ENCODE assay signal across 9 cellular contexts in genomic region chr19:4051175-4052101, GRCh38. TPM values are rescaled to one million over a fixed set of nuclear protein-coding genes. Genes with fewer than 3 reads are reported as not detected.
A peak's percentile ranks its signal among the peaks of the same experiment; 100 is the strongest.
DNase-seq lines count a peak whose midpoint lies in the region; ATAC-seq, FAIRE-seq and TF ChIP-seq lines count a peak whose summit lies in the region.
"Had no signal": no experiment of that assay in that cellular context is flagged by ENCODE, and none has a peak within 500 bp of the region (broad histone marks: within the 10 kb centered on the region; RNA-seq: fewer than 3 reads in every experiment).

No MANE protein-coding gene starts in this region.

- no peaks in the 10 kb centered on the region for H3K27me3 ChIP-seq in GM12878 (replicated peaks in 1 of 2; ENCODE audit: control insufficient read depth in 2 of 2, insufficient read depth in 2 of 2, low read length in 1 of 2)

- H3K27me3 Mint-ChIP-seq in mesothelial cell of epicardium (ENCODE audit: low read depth): no peaks in the 10 kb centered on the region

- H3K4me3 Mint-ChIP-seq in mesothelial cell of epicardium: no peak overlapping the region

- peaks cover 32% of the 10 kb centered on the region for H3K36me3 Mint-ChIP-seq in mesothelial cell of epicardium

- no peak overlapping the region for H3K4me2 ChIP-seq in GM12878 (ENCODE audit: control insufficient read depth, insufficient read depth)

- CTCF ChIA-PET in GM12878 (lab: Yijun Ruan, JAX): no interaction called here

- 33% methylated on average over 14 of the region's 15 CpGs for WGBS in GM12878 (ENCODE audit: insufficient coverage, insufficient replicate concordance, low lambda C conversion rate, missing lambda C conversion rate)

- H3K9me3 Mint-ChIP-seq in mesothelial cell of epicardium: no peaks in the 10 kb centered on the region

- no TSS peak for BruUV-seq in GM12878 (replicated peaks; lab: Mats Ljungman, UMichigan)

- no peak overlapping the region for H3K4me3 ChIP-seq in GM12878

- TF ChIP-seq CTCF in 22Rv1 (IDR thresholded peaks at IDR 0.05) (no peak), GM12878 (IDR thresholded peaks at IDR 0.05 in 2 of 3, conservative IDR thresholded peaks at IDR 0.05 in 1 of 3; ENCODE audit: control insufficient read depth in 2 of 3, extremely low read depth in 1 of 3, insufficient read depth in 1 of 3, low read depth in 3 of 3, low read length in 3 of 3) (no peak), mesothelial cell of epicardium (IDR thresholded peaks at IDR 0.05; ENCODE audit: unreplicated experiment) (no peak)

- H4K20me1 ChIP-seq in GM12878 (ENCODE audit: control insufficient read depth, insufficient read depth): peaks cover 13% of the 10 kb centered on the region; the same call in 1 of the 2 replicates

- in situ Hi-C loops in GM12878 (cut with MboI): no loop called here

- POLR2A ChIA-PET in GM12878 (lab: Charles Lee): no interaction called here

- no peak for TF ChIP-seq POLR2A in GM12878 (IDR thresholded peaks at IDR 0.05; ENCODE audit: low read depth, low read length)

- SMC1A ChIA-PET in GM12878 (lab: Charles Lee; ENCODE audit: uncharacterized antibody, unreplicated experiment): no interaction called here

- no peaks in the 10 kb centered on the region for H3K9me3 ChIP-seq in GM12878 (replicated peaks; ENCODE audit: control insufficient read depth, insufficient read depth, low read length)

- RAD21 ChIA-PET in GM12878 (lab: Charles Lee; ENCODE audit: unreplicated experiment): no interaction called here

- peaks cover 27 to 52% of the 10 kb centered on the region in 2 experiments for H3K36me3 ChIP-seq in GM12878 (ENCODE audit: control insufficient read depth in 2 of 2, insufficient read depth in 2 of 2, low read length in 1 of 2)

- intact Hi-C loops in GM12878 (cut with micrococcal nuclease; ENCODE audit: unreplicated experiment): no loop called here

- 0 out of 2 replicates have a peak, but pooled peaks cover 2% of the 10 kb centered on the region for H3K4me1 ChIP-seq in GM12878 (ENCODE audit: control insufficient read depth, insufficient read depth, low read length)

- H3K27ac ChIP-seq in 22Rv1: 0 out of 2 replicates have a peak overlapping the region, but pooled peaks have one; percentile 13
- H3K27ac ChIP-seq in GM12878 (ENCODE audit: control insufficient read depth, insufficient read depth): no peak overlapping the region

- FAIRE-seq in GM12878 (lab: Jason Lieb, UNC): no peak

- DNase-seq in HPDE6-E6E7 (ENCODE audit: extremely low spot score): peak; percentile 82
- DNase-seq in GM12878 (ENCODE audit: low read depth, low spot score): no peak
- DNase-seq in mesothelial cell of epicardium (ENCODE audit: low spot score in 2 of 2, unreplicated experiment in 2 of 2): no peak
- no peak for DNase-seq in middle frontal gyrus (ENCODE audit: extremely low spot score, low spot score)
- no peak for DNase-seq in NK-92 treated with Interleukin-12 subunit alpha and Interleukin-12 subunit beta, amount 100 ng/mL, for 24 hours (lab: John Stamatoyannopoulos, UW)
- DNase-seq: stimulated activated CD4-positive, alpha-beta T cell treated with anti-CD3 and anti-CD28 coated beads, Interleukin-12 subunit alpha, Interleukin-12 subunit beta, amount 100 ng/mL, for 4 hours had no signal

- no peak for TF ChIP-seq EP300 in GM12878 (IDR thresholded peaks at IDR 0.05; ENCODE audit: borderline replicate concordance in 1 of 2, control insufficient read depth in 1 of 2, low read depth in 2 of 2, low read length in 2 of 2)

- H3K79me2 ChIP-seq in GM12878 (ENCODE audit: control insufficient read depth, insufficient read depth, low read length): peaks cover 48% of the 10 kb centered on the region

- ATAC-seq in GM12878: peak; percentile 14; the same call in 2 of the 3 replicates
- no peak for ATAC-seq in HG03135 (IDR thresholded peaks at IDR 0.05; ENCODE audit: unreplicated experiment)
- ATAC-seq in HG02852 (IDR thresholded peaks at IDR 0.05; ENCODE audit: unreplicated experiment): no peak

- no peak for TF ChIP-seq RAD21 in GM12878 (IDR thresholded peaks at IDR 0.05; ENCODE audit: insufficient read depth, low read depth, low read length)

- peak overlapping the region; percentile 64 for H3K27ac Mint-ChIP-seq in mesothelial cell of epicardium

- H3K4me1 Mint-ChIP-seq in mesothelial cell of epicardium: peaks cover 9% of the 10 kb centered on the region

- H2AFZ ChIP-seq in GM12878 (ENCODE audit: control insufficient read depth, low read depth, low read length): no peak overlapping the region

- H3K9ac ChIP-seq in GM12878 (ENCODE audit: control insufficient read depth, insufficient read depth, low read length): no peak overlapping the region

TF ChIP-seq in GM12878, 131 proteins besides CTCF, POLR2A, EP300 and RAD21:
- 0 out of 2 replicates have a peak, but pooled peaks have one; percentile 8 for TF ChIP-seq MEF2A (IDR thresholded peaks at IDR 0.05; ENCODE audit: insufficient read depth, low read depth, low read length)
- TF ChIP-seq SMARCA5 (IDR thresholded peaks at IDR 0.05): 0 out of 2 replicates have a peak, but pooled peaks have one; percentile 32
- TF ChIP-seq, protein P1, sequence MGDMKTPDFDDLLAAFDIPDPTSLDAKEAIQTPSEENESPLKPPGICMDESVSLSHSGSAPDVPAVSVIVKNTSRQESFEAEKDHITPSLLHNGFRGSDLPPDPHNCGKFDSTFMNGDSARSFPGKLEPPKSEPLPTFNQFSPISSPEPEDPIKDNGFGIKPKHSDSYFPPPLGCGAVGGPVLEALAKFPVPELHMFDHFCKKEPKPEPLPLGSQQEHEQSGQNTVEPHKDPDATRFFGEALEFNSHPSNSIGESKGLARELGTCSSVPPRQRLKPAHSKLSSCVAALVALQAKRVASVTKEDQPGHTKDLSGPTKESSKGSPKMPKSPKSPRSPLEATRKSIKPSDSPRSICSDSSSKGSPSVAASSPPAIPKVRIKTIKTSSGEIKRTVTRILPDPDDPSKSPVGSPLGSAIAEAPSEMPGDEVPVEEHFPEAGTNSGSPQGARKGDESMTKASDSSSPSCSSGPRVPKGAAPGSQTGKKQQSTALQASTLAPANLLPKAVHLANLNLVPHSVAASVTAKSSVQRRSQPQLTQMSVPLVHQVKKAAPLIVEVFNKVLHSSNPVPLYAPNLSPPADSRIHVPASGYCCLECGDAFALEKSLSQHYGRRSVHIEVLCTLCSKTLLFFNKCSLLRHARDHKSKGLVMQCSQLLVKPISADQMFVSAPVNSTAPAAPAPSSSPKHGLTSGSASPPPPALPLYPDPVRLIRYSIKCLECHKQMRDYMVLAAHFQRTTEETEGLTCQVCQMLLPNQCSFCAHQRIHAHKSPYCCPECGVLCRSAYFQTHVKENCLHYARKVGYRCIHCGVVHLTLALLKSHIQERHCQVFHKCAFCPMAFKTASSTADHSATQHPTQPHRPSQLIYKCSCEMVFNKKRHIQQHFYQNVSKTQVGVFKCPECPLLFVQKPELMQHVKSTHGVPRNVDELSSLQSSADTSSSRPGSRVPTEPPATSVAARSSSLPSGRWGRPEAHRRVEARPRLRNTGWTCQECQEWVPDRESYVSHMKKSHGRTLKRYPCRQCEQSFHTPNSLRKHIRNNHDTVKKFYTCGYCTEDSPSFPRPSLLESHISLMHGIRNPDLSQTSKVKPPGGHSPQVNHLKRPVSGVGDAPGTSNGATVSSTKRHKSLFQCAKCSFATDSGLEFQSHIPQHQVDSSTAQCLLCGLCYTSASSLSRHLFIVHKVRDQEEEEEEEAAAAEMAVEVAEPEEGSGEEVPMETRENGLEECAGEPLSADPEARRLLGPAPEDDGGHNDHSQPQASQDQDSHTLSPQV (IDR thresholded peaks at IDR 0.05): no peak
- TF ChIP-seq RBBP5 (conservative IDR thresholded peaks at IDR 0.05): no peak
- peak in 1 of 2 experiments; percentile 29; a peak in 1 of 3 replicates for TF ChIP-seq EGR1 (IDR thresholded peaks at IDR 0.05; ENCODE audit: borderline replicate concordance in 1 of 2, low read depth in 2 of 2, low read length in 2 of 2)

RNA-seq across cellular contexts. Expression of gene ZBTB7A, which starts 15.3 kb away (rescaled TPM):
- total RNA-seq in GM12878 (2013; cell fraction: nucleolus; rRNA removed): 20.9 and 24.8 TPM in 2 replicates
- total RNA-seq in GM12878 (2014; rRNA removed) (10.6 and 15.9 TPM in 2 replicates), GM12878 (2014; rRNA removed; fragmentation: Illumina TruSeq; extraction: Trizol) (3.2 TPM in 2 replicates), GM12878 (2021) (40.0 and 42.4 TPM in 2 replicates), mesothelial cell of epicardium (27.3 to 27.9 TPM (median 27.7 TPM) in 3 replicates)
- polyA plus RNA-seq in GM12878 (2011; ENCODE audit: low read depth): 2.2 TPM
- polyA plus RNA-seq in GM12878 (2011; rRNA removed) (0.84 and 2.5 TPM in 2 replicates), GM12878 (2014; fragmentation: Illumina TruSeq; extraction: Trizol) (4.1 and 5.9 TPM in 2 replicates), GM12878 (2014; fragmentation: Nextera tagmentation; extraction: Ambion mirVana) (under 1 TPM; 0.26 to 0.73 TPM), GM12878 (2014; rRNA removed) (16.2 and 22.2 TPM in 2 replicates), GM12878 (2016; fragmentation: Nextera tagmentation; extraction: Ambion mirVana) (10 to 100 TPM in 1 of 2 experiments, 1 to 10 TPM in 1; 2.0 to 10.1 TPM)
- 4.5 and 7.6 TPM in 2 replicates for polyA plus RNA-seq in GM12878 (2011; cell fraction: cytosol; rRNA removed)
- 12.8 and 18.3 TPM in 2 replicates for polyA plus RNA-seq in GM12878 (2011; cell fraction: nucleus; rRNA removed)
- 14.1 and 15.9 TPM in 2 replicates for polyA plus RNA-seq in GM12878 (2012)
- polyA minus RNA-seq in GM12878 (2011; rRNA and poly(A)+ RNA removed): 3.6 and 6.5 TPM in 2 replicates
- 12.4 and 12.8 TPM in 2 replicates for polyA minus RNA-seq in GM12878 (2011; cell fraction: cytosol; rRNA and poly(A)+ RNA removed)
- polyA minus RNA-seq in GM12878 (2011; cell fraction: nucleus; rRNA and poly(A)+ RNA removed): 3.6 and 4.7 TPM in 2 replicates

RNA-seq across cellular contexts. Expression of gene PIAS4, which starts 43.9 kb away (rescaled TPM):
- total RNA-seq in GM12878 (2013; cell fraction: nucleolus; rRNA removed): 20.6 and 22.2 TPM in 2 replicates
- 17.8 and 22.0 TPM in 2 replicates for total RNA-seq in GM12878 (2014; rRNA removed)
- 5.7 and 10.6 TPM in 2 replicates for total RNA-seq in GM12878 (2014; rRNA removed; fragmentation: Illumina TruSeq; extraction: Trizol)
- 23.2 and 25.1 TPM in 2 replicates for total RNA-seq in GM12878 (2021)
- 12.1 TPM for polyA plus RNA-seq in GM12878 (2011; ENCODE audit: low read depth)
- polyA plus RNA-seq in GM12878 (2011; rRNA removed): 2.7 and 7.7 TPM in 2 replicates
- polyA plus RNA-seq in GM12878 (2011; cell fraction: cytosol; rRNA removed): 11.0 and 13.0 TPM in 2 replicates
- polyA plus RNA-seq in GM12878 (2011; cell fraction: nucleus; rRNA removed): 16.1 and 32.0 TPM in 2 replicates
- polyA plus RNA-seq in GM12878 (2012): 15.2 and 24.4 TPM in 2 replicates
- 5.4 and 9.6 TPM in 2 replicates for polyA plus RNA-seq in GM12878 (2014; fragmentation: Illumina TruSeq; extraction: Trizol)
- polyA plus RNA-seq in GM12878 (2014; fragmentation: Nextera tagmentation; extraction: Ambion mirVana): under 1 TPM; 0.13 to 0.40 TPM
- 17.9 and 23.1 TPM in 2 replicates for polyA plus RNA-seq in GM12878 (2014; rRNA removed)
- 10 to 100 TPM; 12.0 to 13.5 TPM for polyA plus RNA-seq in GM12878 (2016; fragmentation: Nextera tagmentation; extraction: Ambion mirVana)
- polyA minus RNA-seq in GM12878 (2011; rRNA and poly(A)+ RNA removed): 4.2 and 14.1 TPM in 2 replicates
- polyA minus RNA-seq in GM12878 (2011; cell fraction: cytosol; rRNA and poly(A)+ RNA removed): 4.5 and 4.8 TPM in 2 replicates
- 14.3 and 19.8 TPM in 2 replicates for polyA minus RNA-seq in GM12878 (2011; cell fraction: nucleus; rRNA and poly(A)+ RNA removed)
- total RNA-seq in mesothelial cell of epicardium: 47.9 to 50.1 TPM (median 48.0 TPM) in 3 replicates
